15 cellular contexts compared by ENCODE assay signal in genomic region chr15:93331545-93332117, GRCh38.
DNase-seq lines count a peak whose midpoint lies in the region; ATAC-seq, FAIRE-seq and TF ChIP-seq lines count a peak whose summit lies in the region.
"Had no signal": no experiment of that assay in that cellular context is flagged by ENCODE, and none has a peak within 500 bp of the region (broad histone marks: within the 10 kb centered on the region; RNA-seq: fewer than 3 reads in every experiment).

No MANE protein-coding gene starts in this region.

- H3K4me3 ChIP-seq in iPS-18c (ENCODE audit: insufficient read depth, low read depth, low read length) (peak overlapping the region; percentile 41; the same call in 1 of the 2 replicates), upper lobe of right lung (no peak overlapping the region)
- H3K4me3 ChIP-seq: dorsolateral prefrontal cortex had no signal

- intact Hi-C loops in upper lobe of right lung (cut with DNase I), result no loop called here

- no peak for TF ChIP-seq POLR2A in GM12891 (IDR thresholded peaks at IDR 0.05; ENCODE audit: low read depth, low read length)

- H3K27me3 ChIP-seq in upper lobe of right lung, result peaks cover 9% of the 10 kb centered on the region
- H3K27me3 ChIP-seq: foreskin keratinocyte had no signal

- H3K9me3 ChIP-seq in iPS-18c (ENCODE audit: control insufficient read depth, insufficient read depth, low read length), result no peaks in the 10 kb centered on the region
- H3K9me3 ChIP-seq in upper lobe of right lung, result no peaks in the 10 kb centered on the region

- no peaks in the 10 kb centered on the region for H3K4me1 ChIP-seq in upper lobe of right lung
- H3K4me1 ChIP-seq: foreskin keratinocyte had no signal

- ATAC-seq in upper lobe of right lung (peak; percentile 34), HG02970 (IDR thresholded peaks at IDR 0.05; ENCODE audit: low FRiP score, unreplicated experiment) (no peak)
- ATAC-seq: foreskin keratinocyte, left lobe of liver, PC-3 had no signal

- no peak for FAIRE-seq in GM12891 (lab: Jason Lieb, UNC)

- no peak for TF ChIP-seq CTCF in upper lobe of right lung (IDR thresholded peaks at IDR 0.05)

- H3K27ac ChIP-seq in upper lobe of right lung, result no peak overlapping the region
- H3K27ac ChIP-seq: dorsolateral prefrontal cortex, foreskin keratinocyte, HL-60 had no signal

- no peaks in the 10 kb centered on the region for H3K36me3 ChIP-seq in upper lobe of right lung

- DNase-seq in NCI-H82 (lab: John Stamatoyannopoulos, UW) (peak; percentile 48), NCI-H82 treated with DMSO at 0.1 percent for 48 hours (lab: John Stamatoyannopoulos, UW; ENCODE audit: unreplicated experiment) (no peak), NCI-H510A treated with DMSO at 0.1 percent for 48 hours (lab: John Stamatoyannopoulos, UW) (peak; percentile 48), upper lobe of right lung (no peak), GM12891 (ENCODE audit: insufficient read length, low spot score) (no peak), ureter (ENCODE audit: low spot score) (no peak)
- DNase-seq: foreskin keratinocyte, GOT3, MM.1S, PC-3 had no signal

TF ChIP-seq in GM12891, 5 proteins besides CTCF, POLR2A, EP300 and RAD21:
- TF ChIP-seq POLR2AphosphoS5 (IDR thresholded peaks at IDR 0.05; ENCODE audit: low read depth, low read length), result no peak
- no peak for TF ChIP-seq POU2F2 (IDR thresholded peaks at IDR 0.05; ENCODE audit: low read depth, low read length)
- no peak for TF ChIP-seq TAF1 (IDR thresholded peaks at IDR 0.05; ENCODE audit: low read depth, low read length)
- TF ChIP-seq PAX5 (IDR thresholded peaks at IDR 0.05; ENCODE audit: insufficient read depth, low read length, severe bottlenecking), result no peak
- TF ChIP-seq SPI1 (IDR thresholded peaks at IDR 0.05; ENCODE audit: low read depth, low read length), result no peak

Comparison
In these comparisons a context has a peak if more than half of its experiments do, and no peak if none do; other contexts are left out.
1. DNase-seq: peak in NCI-H82 (single experiment) and NCI-H510A treated with DMSO at 0.1 percent for 48 hours (single experiment); none in NCI-H82 treated with DMSO at 0.1 percent for 48 hours (single experiment), upper lobe of right lung (single experiment), GM12891 (single experiment) and ureter (single experiment).